1 cellular context compared by ENCODE assay signal in the genomic region with DNA sequence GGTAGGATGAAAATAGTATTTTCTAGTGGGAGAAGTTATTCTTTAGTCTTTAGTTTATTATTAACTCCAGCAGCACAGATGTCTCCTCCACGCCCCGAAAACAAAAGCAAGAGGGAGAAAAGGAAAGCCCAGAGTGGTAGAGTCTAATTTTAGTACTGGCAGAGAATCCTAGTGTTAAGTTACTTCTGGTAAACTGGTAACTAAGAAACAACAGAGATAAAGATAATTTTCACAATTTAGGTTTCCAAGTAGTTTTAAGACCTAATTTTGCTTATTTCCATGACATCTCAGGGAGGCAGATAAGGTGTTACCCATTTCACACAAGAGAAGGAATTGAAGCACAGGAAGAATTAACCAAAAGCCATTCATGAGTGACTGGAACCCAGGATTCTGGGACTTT.
TF ChIP-seq lines count a peak whose summit lies in the region.

No MANE protein-coding gene starts in this region.

TF ChIP-seq in GM23338, 12 proteins besides CTCF, POLR2A, EP300 and RAD21 (continued from another document):
- TF ChIP-seq, protein P1, sequence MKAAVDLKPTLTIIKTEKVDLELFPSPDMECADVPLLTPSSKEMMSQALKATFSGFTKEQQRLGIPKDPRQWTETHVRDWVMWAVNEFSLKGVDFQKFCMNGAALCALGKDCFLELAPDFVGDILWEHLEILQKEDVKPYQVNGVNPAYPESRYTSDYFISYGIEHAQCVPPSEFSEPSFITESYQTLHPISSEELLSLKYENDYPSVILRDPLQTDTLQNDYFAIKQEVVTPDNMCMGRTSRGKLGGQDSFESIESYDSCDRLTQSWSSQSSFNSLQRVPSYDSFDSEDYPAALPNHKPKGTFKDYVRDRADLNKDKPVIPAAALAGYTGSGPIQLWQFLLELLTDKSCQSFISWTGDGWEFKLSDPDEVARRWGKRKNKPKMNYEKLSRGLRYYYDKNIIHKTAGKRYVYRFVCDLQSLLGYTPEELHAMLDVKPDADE (IDR thresholded peaks at IDR 0.05), result no peak
- TF ChIP-seq REST (IDR thresholded peaks at IDR 0.05; ENCODE audit: unreplicated experiment), result no peak
